Comparison of ENCODE assay signal across 25 cellular contexts in the genomic region with DNA sequence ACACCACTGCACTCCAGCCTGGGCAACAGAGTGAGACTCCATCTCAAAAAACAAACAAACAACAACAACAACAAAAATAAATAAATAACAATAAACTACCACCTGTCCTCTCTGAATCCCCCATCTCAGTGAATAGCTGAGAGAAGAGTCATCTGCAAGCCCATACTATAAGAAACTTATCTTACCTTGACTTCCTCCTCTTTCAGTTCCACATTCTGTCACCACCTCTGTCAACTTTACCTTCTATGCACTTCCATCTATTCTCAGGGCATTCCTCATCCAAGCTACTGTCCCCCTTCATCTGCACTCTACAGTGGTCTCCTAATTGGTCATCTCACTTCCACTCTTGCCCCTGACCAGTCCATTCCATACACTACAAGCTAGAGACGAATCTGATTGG.
"Had no signal": no experiment of that assay in that cellular context is flagged by ENCODE, and none has a peak within 500 bp of the region (broad histone marks: within the 10 kb centered on the region; RNA-seq: fewer than 3 reads in every experiment).

No MANE protein-coding gene starts in this region.

- H3K27ac Mint-ChIP-seq: activated CD4-positive, alpha-beta memory T cell treated with anti-CD3 and anti-CD28 coated beads, Interleukin-2, amount 10 ng/mL, durations not matched to agents 7 days and 5 days; activated CD4-positive, alpha-beta T cell treated with anti-CD3 and anti-CD28 coated beads for 36 hours; activated T-helper 2 cell treated with anti-CD3 and anti-CD28 coated beads, Interferon-gamma antibody, Interleukin-2, Interleukin-4, amounts not matched to agents 10 μg/mL and 5 μg/mL and 100 μg/mL, durations not matched to agents 14 hours and 24 hours and 36 hours had no signal

- H3K4me1 Mint-ChIP-seq: activated CD4-positive, alpha-beta memory T cell treated with anti-CD3 and anti-CD28 coated beads, Interleukin-2, amount 10 ng/mL, durations not matched to agents 7 days and 5 days; activated CD4-positive, alpha-beta T cell treated with anti-CD3 and anti-CD28 coated beads for 36 hours; central memory CD8-positive, alpha-beta T cell had no signal

- DNase-seq: activated CD4-positive, alpha-beta memory T cell treated with anti-CD3 and anti-CD28 coated beads, Interleukin-2, amount 10 ng/mL, durations not matched to agents 7 days and 5 days; activated CD4-positive, alpha-beta T cell treated with anti-CD3 and anti-CD28 coated beads for 36 hours; activated CD4-positive, alpha-beta T cell treated with anti-CD3 and anti-CD28 coated beads, Interleukin-2, amount 50 U/mL, for 1 hour; activated CD4-positive, CD25-positive, alpha-beta regulatory T cell; activated gamma-delta T cell treated with Interleukin-2 at 50 U/mL for 16 hours; activated naive CD4-positive, alpha-beta T cell treated with anti-CD3 and anti-CD28 coated beads, Interleukin-2, amount 50 U/mL, for 16 hours; activated T-cell treated with anti-CD3 and anti-CD28 coated beads for 4 hours; activated T-cell treated with anti-CD3 and anti-CD28 coated beads, Interleukin-2, amount 50 U/mL, for 48 hours; amygdala; NCI-H1092; NCI-H1417; NCI-H1930; NCI-H2107; NCI-H2171 treated with DMSO at 0.1 percent for 48 hours; NCI-H226; NCI-H526; NCI-H774; Peyer's patch; Right ventricle myocardium superior; SJCRH30; SK-N-SH; T-helper 1 cell had no signal

- ATAC-seq: activated CD4-positive, alpha-beta T cell treated with anti-CD3 and anti-CD28 coated beads for 36 hours had no signal

- H3K9me3 Mint-ChIP-seq: activated CD4-positive, alpha-beta memory T cell treated with anti-CD3 and anti-CD28 coated beads, Interleukin-2, amount 10 ng/mL, durations not matched to agents 7 days and 5 days; activated T-helper 2 cell treated with anti-CD3 and anti-CD28 coated beads, Interferon-gamma antibody, Interleukin-2, Interleukin-4, amounts not matched to agents 10 μg/mL and 5 μg/mL and 100 μg/mL, durations not matched to agents 14 hours and 24 hours and 36 hours; brain; central memory CD8-positive, alpha-beta T cell had no signal

- H3K36me3 Mint-ChIP-seq: brain had no signal

- H3K4me3 Mint-ChIP-seq: activated CD4-positive, alpha-beta memory T cell treated with anti-CD3 and anti-CD28 coated beads, Interleukin-2, amount 10 ng/mL, durations not matched to agents 7 days and 5 days; activated CD4-positive, alpha-beta T cell treated with anti-CD3 and anti-CD28 coated beads for 36 hours; brain; central memory CD8-positive, alpha-beta T cell had no signal
